Comparison of ENCODE assay signal across 8 cellular contexts in the genomic region with DNA sequence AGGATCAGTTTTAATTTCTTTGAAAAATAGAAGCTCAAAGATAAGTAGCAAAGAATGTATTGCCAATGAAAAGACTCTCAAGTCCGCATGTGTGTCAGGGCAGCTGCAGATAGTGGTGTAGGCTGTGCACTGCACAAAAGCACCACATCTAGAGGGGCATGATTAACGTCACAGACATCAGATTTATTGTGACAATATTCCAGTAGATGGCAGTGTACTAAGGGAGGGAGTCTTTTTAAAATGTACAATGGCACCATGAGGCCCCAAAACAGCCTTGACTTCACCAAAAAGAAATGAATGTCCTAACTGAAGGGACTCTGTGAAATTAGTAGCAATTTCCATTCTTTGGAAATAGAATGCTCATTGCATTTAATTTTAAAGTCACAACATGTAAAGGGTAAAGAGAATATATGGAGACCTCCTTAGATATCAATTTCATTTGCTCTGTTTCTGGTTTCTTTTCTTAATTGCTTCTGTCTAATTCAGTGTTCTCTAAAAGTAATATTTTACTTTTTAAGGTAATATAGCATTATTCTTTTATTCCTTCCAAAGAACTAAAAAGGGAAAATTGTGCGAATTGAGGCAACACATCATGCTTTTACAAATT.
DNase-seq lines count a peak whose midpoint lies in the region; ATAC-seq and TF ChIP-seq lines count a peak whose summit lies in the region.

No MANE protein-coding gene starts in this region.

- H3K4me1 Mint-ChIP-seq in T-cell = peaks cover 19 to 35% (median 20%) of the 10 kb centered on the region in 3 donors

- H3K9me3 Mint-ChIP-seq in T-cell = no peaks in the 10 kb centered on the region

- H3K4me3 ChIP-seq in A673 (ENCODE audit: low read depth, low read length, poor library complexity, severe bottlenecking) (no peak overlapping the region), foreskin fibroblast (ENCODE audit: low read depth in 1 of 2, low read length in 2 of 2) (no peak overlapping the region), sigmoid colon (no peak overlapping the region)

- H3K9me3 ChIP-seq in A673 (ENCODE audit: low read depth, low read length, poor library complexity, severe bottlenecking) = no peaks in the 10 kb centered on the region
- no peaks in the 10 kb centered on the region for H3K9me3 ChIP-seq in sigmoid colon

- ATAC-seq in GM21825 (IDR thresholded peaks at IDR 0.05; ENCODE audit: unreplicated experiment) (peak; percentile 84), T-cell (replicated peaks in 1 of 4) (peak in 3 of 4 experiments; percentile 61 to 70 (median 66))

- TF ChIP-seq POLR2A in sigmoid colon (IDR thresholded peaks at IDR 0.05) = no peak

- H3K27ac ChIP-seq in A673 (ENCODE audit: low read depth, low read length, poor library complexity, severe bottlenecking) (no peak overlapping the region), sigmoid colon (no peak overlapping the region)

- peaks cover 24% of the 10 kb centered on the region for H3K4me1 ChIP-seq in A673 (ENCODE audit: insufficient read depth, low read length, poor library complexity, severe bottlenecking)
- no peaks in the 10 kb centered on the region for H3K4me1 ChIP-seq in sigmoid colon

- intact Hi-C loops in A673 (cut with micrococcal nuclease; ENCODE audit: unreplicated experiment) = loop anchor here (2.0 kb wide), 1 partner anchor 97 kb away; no protein-coding TSS in a partner anchor
- intact Hi-C loops in sigmoid colon (cut with DNase I) = no loop called here

- no peak overlapping the region for H3K27ac Mint-ChIP-seq in T-cell

- POLR2A ChIA-PET in A673 (lab: Charles Lee; ENCODE audit: low non-redundant PET) (no interaction called here), T-cell (lab: Charles Lee) (no interaction called here)

- no peak overlapping the region for H3K4me3 Mint-ChIP-seq in T-cell

- H3K27me3 Mint-ChIP-seq in T-cell = no peaks in the 10 kb centered on the region

- CTCF ChIA-PET in A673 (lab: Charles Lee) = no interaction called here
- CTCF ChIA-PET in T-cell (lab: Charles Lee) = interaction anchor here (0.6 to 1.1 kb wide), 2 partner anchors 17 to 49 kb away, joined by 3 to 4 read pairs; no protein-coding TSS in a partner anchor

- 60 to 64% methylated on average over 3 of the region's 3 CpGs for WGBS in sigmoid colon, 2 donors

- H3K27me3 ChIP-seq in A673 (replicated peaks; ENCODE audit: insufficient read depth, low read depth, low read length, poor library complexity) = no peaks in the 10 kb centered on the region
- H3K27me3 ChIP-seq in sigmoid colon = no peaks in the 10 kb centered on the region

- peak; percentile 73 for TF ChIP-seq CTCF in A673 (conservative IDR thresholded peaks at IDR 0.05; ENCODE audit: low read depth, low read length)
- peak; percentile 11 for TF ChIP-seq CTCF in foreskin fibroblast (IDR thresholded peaks at IDR 0.05; ENCODE audit: low read depth, low read length)
- peak in 3 of 4 experiments; percentile 19 to 33 (median 26) for TF ChIP-seq CTCF in sigmoid colon (IDR thresholded peaks at IDR 0.05)

- BruUV-seq in A673 (replicated peaks; lab: Mats Ljungman, UMichigan) = no TSS peak

- DNase-seq in A673 (ENCODE audit: low spot score) (peak; percentile 86), EL (peak; percentile 41), LHCN-M2 (ENCODE audit: low read depth) (peak; percentile 76), T-cell (peak in 2 of 34 experiments; percentile 1 to 2), foreskin fibroblast (peak in 1 of 2 donors; percentile 58), sigmoid colon (no peak), mesenteric fat pad (ENCODE audit: low spot score) (no peak)

- no peak for TF ChIP-seq EP300 in sigmoid colon (IDR thresholded peaks at IDR 0.05)

- no peaks in the 10 kb centered on the region for H3K36me3 ChIP-seq in A673 (ENCODE audit: insufficient read depth, low read length, poor library complexity, severe bottlenecking)
- peaks cover 0 to 34% (median 2%) of the 10 kb centered on the region in 4 donors for H3K36me3 ChIP-seq in sigmoid colon

- H3K36me3 Mint-ChIP-seq in T-cell = peaks cover 37% of the 10 kb centered on the region

Comparison
In these comparisons a context has a peak if more than half of its experiments do, and no peak if none do; other contexts are left out.
1. DNase-seq: peak in A673 (single experiment), EL (single experiment) and LHCN-M2 (single experiment); none in sigmoid colon (single experiment) and mesenteric fat pad (single experiment).
2. CTCF ChIP-seq: peak in every context shown above with its lines; median percentile 73 in A673; 26 in sigmoid colon; 11 in foreskin fibroblast.